1 cellular context compared by ENCODE assay signal in genomic region chr13:103007427-103007762, GRCh38.
TF ChIP-seq lines count a peak whose summit lies in the region.

No MANE protein-coding gene starts in this region.

TF ChIP-seq in GM12878, 131 proteins besides CTCF, POLR2A, EP300 and RAD21 (continued from another document):
- TF ChIP-seq ZBTB40 (IDR thresholded peaks at IDR 0.05; ENCODE audit: borderline replicate concordance) (no peak), PAX5 (IDR thresholded peaks at IDR 0.05; ENCODE audit: borderline replicate concordance, low read depth, low read length) (no peak), MYB (IDR thresholded peaks at IDR 0.05; ENCODE audit: borderline replicate concordance, low read depth, low read length) (no peak), NFIC (IDR thresholded peaks at IDR 0.05; ENCODE audit: low read depth, low read length) (peak; percentile 90), YBX1 (IDR thresholded peaks at IDR 0.05) (no peak), MEF2B (IDR thresholded peaks at IDR 0.05; ENCODE audit: partially characterized antibody, poor library complexity, severe bottlenecking) (peak; percentile 6), MYC (IDR thresholded peaks at IDR 0.05; ENCODE audit: insufficient read depth, insufficient read length, insufficient replicate concordance, low read length, severe bottlenecking) (no peak), JUNB (IDR thresholded peaks at IDR 0.05) (peak; percentile 58; the same call in 1 of the 2 replicates), RBBP5 (conservative IDR thresholded peaks at IDR 0.05) (no peak), TCF3 (IDR thresholded peaks at IDR 0.05; ENCODE audit: borderline replicate concordance, insufficient read depth, low read depth, low read length) (no peak), MTA3 (IDR thresholded peaks at IDR 0.05; ENCODE audit: borderline replicate concordance, low read length) (peak; percentile 16; the same call in 1 of the 2 replicates), ATF2 (IDR thresholded peaks at IDR 0.05; ENCODE audit: low read length) (peak; percentile 47; the same call in 1 of the 2 replicates), NFYA (IDR thresholded peaks at IDR 0.05; ENCODE audit: borderline replicate concordance, low read depth, low read length) (no peak)
